In genomic region chr14:101706509-101707284, GRCh38 we compare ENCODE assay signal across 9 cellular contexts. TPM values are rescaled to one million over a fixed set of nuclear protein-coding genes. Genes with fewer than 3 reads are reported as not detected.
DNase-seq lines count a peak whose midpoint lies in the region; ATAC-seq and TF ChIP-seq lines count a peak whose summit lies in the region.
"Had no signal": no experiment of that assay in that cellular context is flagged by ENCODE, and none has a peak within 500 bp of the region (broad histone marks: within the 10 kb centered on the region; RNA-seq: fewer than 3 reads in every experiment).

No MANE protein-coding gene starts in this region.

- H3K4me3 Mint-ChIP-seq in dendritic cell treated with granulocyte-macrophage colony-stimulating factor and Interleukin-4, amounts not matched to agents 40 ng/mL and 50 ng/mL, for 4 days = no peak overlapping the region
- H3K4me3 Mint-ChIP-seq in naive thymus-derived CD4-positive, alpha-beta T cell = peak overlapping the region; percentile 32 to 83 (median 75)

- H3K9me3 Mint-ChIP-seq in dendritic cell treated with granulocyte-macrophage colony-stimulating factor and Interleukin-4, amounts not matched to agents 40 ng/mL and 50 ng/mL, for 4 days = no peaks in the 10 kb centered on the region
- H3K9me3 Mint-ChIP-seq in naive thymus-derived CD4-positive, alpha-beta T cell = peaks cover 0 to 2% (median 0%) of the 10 kb centered on the region in 11 donors
- H3K9me3 Mint-ChIP-seq: neural crest cell had no signal

- H3K4me1 Mint-ChIP-seq in dendritic cell treated with granulocyte-macrophage colony-stimulating factor and Interleukin-4, amounts not matched to agents 40 ng/mL and 50 ng/mL, for 4 days (ENCODE audit: low read depth) = peaks cover 36% of the 10 kb centered on the region
- H3K4me1 Mint-ChIP-seq in naive thymus-derived CD4-positive, alpha-beta T cell = peaks cover 17 to 48% (median 35%) of the 10 kb centered on the region in 7 donors

- peak overlapping the region; percentile 32 for H3K4me3 ChIP-seq in naive thymus-derived CD4-positive, alpha-beta T cell (ENCODE audit: low read length)
- no peak overlapping the region for H3K4me3 ChIP-seq in vagina

- POLR2A ChIA-PET in naive thymus-derived CD4-positive, alpha-beta T cell (lab: Charles Lee) = interaction anchor here (0.6 to 5.1 kb wide), 34 partner anchors 12 to 611 kb away, joined by 3 to 38 read pairs (median 6); no protein-coding TSS in a partner anchor

- peaks cover 62% of the 10 kb centered on the region for H3K27me3 Mint-ChIP-seq in dendritic cell treated with granulocyte-macrophage colony-stimulating factor and Interleukin-4, amounts not matched to agents 40 ng/mL and 50 ng/mL, for 4 days
- peaks cover 0 to 31% (median 0%) of the 10 kb centered on the region in 5 donors for H3K27me3 Mint-ChIP-seq in naive thymus-derived CD4-positive, alpha-beta T cell

- H3K4me1 ChIP-seq in naive thymus-derived CD4-positive, alpha-beta T cell (ENCODE audit: control insufficient read depth in 2 of 2, insufficient read depth in 2 of 2, low read length in 2 of 2) = peaks cover 24 to 39% of the 10 kb centered on the region in 2 donors
- H3K4me1 ChIP-seq in vagina = peaks cover 13% of the 10 kb centered on the region

- no peaks in the 10 kb centered on the region for H3K9me3 ChIP-seq in naive thymus-derived CD4-positive, alpha-beta T cell (ENCODE audit: control insufficient read depth in 2 of 3, low read length in 3 of 3)
- no peaks in the 10 kb centered on the region for H3K9me3 ChIP-seq in vagina

- no peak for TF ChIP-seq POLR2A in vagina (IDR thresholded peaks at IDR 0.05)

- peak overlapping the region; percentile 83 for H3K27ac Mint-ChIP-seq in dendritic cell treated with granulocyte-macrophage colony-stimulating factor and Interleukin-4, amounts not matched to agents 40 ng/mL and 50 ng/mL, for 4 days
- peak overlapping the region; percentile 45 to 95 (median 90) for H3K27ac Mint-ChIP-seq in naive thymus-derived CD4-positive, alpha-beta T cell

- intact Hi-C loops in Right ventricle myocardium inferior (cut with DNase I) (loop anchor here (2.0 to 10.0 kb wide), 6 partner anchors 54 to 608 kb away; partner anchors contain the start of genes DYNC1H1, PPP2R5C and ZNF839), left ventricle myocardium superior (cut with micrococcal nuclease) (no loop called here), vagina (cut with DNase I) (no loop called here)
- intact Hi-C loops in dendritic cell treated with granulocyte-macrophage colony-stimulating factor and Interleukin-4, amounts not matched to agents 40 ng/mL and 50 ng/mL, for 4 days (cut with micrococcal nuclease) = loop anchor here (2.0 to 10.0 kb wide), 3 partner anchors 54 to 188 kb away; partner anchors contain the start of gene PPP2R5C
- intact Hi-C loops in naive thymus-derived CD4-positive, alpha-beta T cell (cut with micrococcal nuclease) = loop anchor here (1.0 to 10.0 kb wide), 22 partner anchors 16 to 808 kb away; partner anchors contain the start of genes HSP90AA1 (in 2 of the 2), DYNC1H1 (in 1 of the 2), WDR20 (in 1 of the 2) and ZNF839 (in 1 of the 2)

- H3K36me3 Mint-ChIP-seq in dendritic cell treated with granulocyte-macrophage colony-stimulating factor and Interleukin-4, amounts not matched to agents 40 ng/mL and 50 ng/mL, for 4 days (ENCODE audit: low read depth) = no peaks in the 10 kb centered on the region
- peaks cover 0 to 3% (median 0%) of the 10 kb centered on the region in 5 donors for H3K36me3 Mint-ChIP-seq in naive thymus-derived CD4-positive, alpha-beta T cell

- H3K36me3 ChIP-seq in naive thymus-derived CD4-positive, alpha-beta T cell (ENCODE audit: control insufficient read depth in 2 of 3, insufficient read depth in 3 of 3, low read length in 3 of 3) = no peaks in the 10 kb centered on the region
- H3K36me3 ChIP-seq in vagina = no peaks in the 10 kb centered on the region

- TF ChIP-seq CTCF in vagina (IDR thresholded peaks at IDR 0.05) = no peak

- DNase-seq in Right ventricle myocardium inferior (ENCODE audit: missing footprints) (no peak), left ventricle myocardium superior (no peak), vagina (ENCODE audit: extremely low spot score in 2 of 2) (no peak), DMS79 (lab: John Stamatoyannopoulos, UW) (no peak)
- DNase-seq in naive thymus-derived CD4-positive, alpha-beta T cell = no peak
- DNase-seq in central memory CD4-positive, alpha-beta T cell = no peak

- peak overlapping the region; percentile 82 for H3K27ac ChIP-seq in naive thymus-derived CD4-positive, alpha-beta T cell (ENCODE audit: low read depth, low read length)
- H3K27ac ChIP-seq in vagina = peak overlapping the region; percentile 60

- no peaks in the 10 kb centered on the region for H3K27me3 ChIP-seq in naive thymus-derived CD4-positive, alpha-beta T cell (ENCODE audit: control insufficient read depth in 2 of 2, insufficient read depth in 2 of 2, low read length in 2 of 2)
- H3K27me3 ChIP-seq in vagina = no peaks in the 10 kb centered on the region

- CTCF ChIA-PET in naive thymus-derived CD4-positive, alpha-beta T cell (lab: Charles Lee) = interaction anchor here (0.6 to 3.9 kb wide), 23 partner anchors 13 to 1013 kb away, joined by 3 to 56 read pairs (median 5); no protein-coding TSS in a partner anchor

- peak; percentile 3 for ATAC-seq in Right ventricle myocardium inferior
- ATAC-seq in left ventricle myocardium superior = no peak
- no peak for ATAC-seq in naive thymus-derived CD4-positive, alpha-beta T cell
- ATAC-seq in HG03139 (IDR thresholded peaks at IDR 0.05; ENCODE audit: unreplicated experiment) = no peak

RNA-seq across cellular contexts. Expression of gene PPP2R5C, which starts 54.8 kb away (rescaled TPM):
- 199 TPM for total RNA-seq in Right ventricle myocardium inferior
- 211 TPM for total RNA-seq in left ventricle myocardium superior
- total RNA-seq in naive thymus-derived CD4-positive, alpha-beta T cell = 100 to 1,000 TPM; 266 to 449 (median 405) TPM
- 100 to 1,000 TPM; 155 to 181 TPM for polyA plus RNA-seq in naive thymus-derived CD4-positive, alpha-beta T cell
- total RNA-seq in vagina = 88.1 TPM

Comparison
In these comparisons a context has a peak if more than half of its experiments do, and no peak if none do; other contexts are left out.
1. intact Hi-C loops: an anchor here in Right ventricle myocardium inferior (2.0 to 10.0 kb wide), dendritic cell treated with granulocyte-macrophage colony-stimulating factor and Interleukin-4, amounts not matched to agents 40 ng/mL and 50 ng/mL, for 4 days (2.0 to 10.0 kb wide) and naive thymus-derived CD4-positive, alpha-beta T cell (1.0 to 10.0 kb wide); none called in left ventricle myocardium superior and vagina.